In genomic region chr16:85979605-85980004, GRCh38 we compare ENCODE assay signal across 19 cellular contexts.
DNase-seq lines count a peak whose midpoint lies in the region; ATAC-seq and TF ChIP-seq lines count a peak whose summit lies in the region.
"Had no signal": no experiment of that assay in that cellular context is flagged by ENCODE, and none has a peak within 500 bp of the region (broad histone marks: within the 10 kb centered on the region; RNA-seq: fewer than 3 reads in every experiment).

No MANE protein-coding gene starts in this region.

- TF ChIP-seq POLR2A in HCT116 (IDR thresholded peaks at IDR 0.05; ENCODE audit: borderline replicate concordance, extremely low read depth, insufficient read depth, insufficient read length): no peak

- H3K9me3 Mint-ChIP-seq in stimulated activated naive CD8-positive, alpha-beta T cell treated with anti-CD3 and anti-CD28 coated beads, Interleukin-15, amount 100 ng/mL, for 72 hours: no peaks in the 10 kb centered on the region
- H3K9me3 Mint-ChIP-seq in T-cell: no peaks in the 10 kb centered on the region

- no peak for TF ChIP-seq CTCF in HCT116 (IDR thresholded peaks at IDR 0.05 in 2 of 3, conservative IDR thresholded peaks at IDR 0.05 in 1 of 3; ENCODE audit: borderline replicate concordance in 1 of 3, insufficient read depth in 1 of 3, low read depth in 2 of 3, low read length in 2 of 3)
- TF ChIP-seq CTCF in SU-DHL-6 (IDR thresholded peaks at IDR 0.05; ENCODE audit: insufficient read depth, low read length, poor library complexity, severe bottlenecking): peak; percentile 13

- CTCF ChIA-PET in HCT116 (lab: Charles Lee): interaction anchor here (0.6 kb wide), 1 partner anchor 160 kb away, joined by 3 read pairs; no protein-coding TSS in a partner anchor
- CTCF ChIA-PET in T-cell (lab: Charles Lee): no interaction called here

- no peaks in the 10 kb centered on the region for H3F3A ChIP-seq in SU-DHL-6 (ENCODE audit: insufficient read depth)

- DNase-seq in stimulated activated naive CD8-positive, alpha-beta T cell treated with anti-CD3 and anti-CD28 coated beads, Interleukin-15, Interleukin-2, amounts not matched to agents 100 U/mL and 50 U/mL, for 24 hours: no peak
- DNase-seq in stimulated activated naive CD8-positive, alpha-beta T cell treated with anti-CD3 and anti-CD28 coated beads, Interleukin-15, amount 100 ng/mL, for 72 hours: no peak
- DNase-seq in HCT116 (ENCODE audit: low read depth, low spot score): no peak
- DNase-seq in MV-4-11 (lab: John Stamatoyannopoulos, UW): no peak
- no peak for DNase-seq in NCI-H1092 (lab: John Stamatoyannopoulos, UW)
- no peak for DNase-seq in T-cell
- DNase-seq: activated CD8-positive, alpha-beta memory T cell treated with anti-CD3 and anti-CD28 coated beads, Interleukin-2, amount 50 U/mL, for 4 hours; activated naive CD4-positive, alpha-beta T cell treated with Interleukin-2 at 50 U/mL for 16 hours; C1 segment of cervical spinal cord; DND-41; mammary epithelial cell; NCI-H2107; SHP77 had no signal

- H3K4me2 ChIP-seq in HCT116 (ENCODE audit: low read length) (no peak overlapping the region), SU-DHL-6 (ENCODE audit: low read depth, low read length, poor library complexity, severe bottlenecking) (no peak overlapping the region)

- H3K9me2 ChIP-seq in HCT116 (ENCODE audit: insufficient read depth) (no peaks in the 10 kb centered on the region), SU-DHL-6 (replicated peaks; ENCODE audit: insufficient read depth, low read length) (no peaks in the 10 kb centered on the region)

- peaks cover 62% of the 10 kb centered on the region for H3K27me3 ChIP-seq in HCT116 (ENCODE audit: insufficient read depth, low read length)
- no peaks in the 10 kb centered on the region for H3K27me3 ChIP-seq in SU-DHL-6 (ENCODE audit: low read length)
- H3K27me3 ChIP-seq: tibial nerve had no signal

- H2AFZ ChIP-seq in HCT116 (ENCODE audit: low read depth, low read length, poor library complexity, severe bottlenecking) (no peak overlapping the region), SU-DHL-6 (ENCODE audit: low read depth, low read length, severe bottlenecking) (no peak overlapping the region)

- POLR2A ChIA-PET in HCT116 (lab: Charles Lee) (no interaction called here), T-cell (lab: Charles Lee) (no interaction called here)

- H3K9me3 ChIP-seq in HCT116 (ENCODE audit: control insufficient read depth in 1 of 2, insufficient read depth in 1 of 2, low read depth in 1 of 2, low read length in 2 of 2) (no peaks in the 10 kb centered on the region), SU-DHL-6 (ENCODE audit: insufficient read depth, low read length) (no peaks in the 10 kb centered on the region)
- H3K9me3 ChIP-seq: prostate gland, tibial nerve had no signal

- peaks cover 15% of the 10 kb centered on the region for H3K27me3 Mint-ChIP-seq in stimulated activated naive CD8-positive, alpha-beta T cell treated with anti-CD3 and anti-CD28 coated beads, Interleukin-15, amount 100 ng/mL, for 72 hours
- peaks cover 8 to 10% of the 10 kb centered on the region in 2 donors for H3K27me3 Mint-ChIP-seq in T-cell

- H3K36me3 ChIP-seq in HCT116 (ENCODE audit: control insufficient read depth in 1 of 2, insufficient read depth in 2 of 2, low read length in 2 of 2): no peaks in the 10 kb centered on the region
- H3K36me3 ChIP-seq in SU-DHL-6 (ENCODE audit: low read length): no peaks in the 10 kb centered on the region
- H3K36me3 ChIP-seq: prostate gland, tibial nerve had no signal

- intact Hi-C loops in HCT116 (cut with micrococcal nuclease): no loop called here

- ATAC-seq in stimulated activated naive CD8-positive, alpha-beta T cell treated with anti-CD3 and anti-CD28 coated beads, Interleukin-15, Interleukin-2, amounts not matched to agents 100 U/mL and 50 U/mL, for 24 hours: peak; percentile 24
- no peak for ATAC-seq in stimulated activated naive CD8-positive, alpha-beta T cell treated with anti-CD3 and anti-CD28 coated beads, Interleukin-15, amount 100 ng/mL, for 72 hours
- ATAC-seq in HCT116 (peak; percentile 80), T-cell (replicated peaks in 1 of 4) (no peak)
- ATAC-seq: activated CD4-positive, CD25-positive, alpha-beta regulatory T cell treated with anti-CD3 and anti-CD28 coated beads, Interleukin-2, amount 50 U/mL, for 24 hours had no signal

- H3K27ac ChIP-seq in HCT116 (ENCODE audit: low read depth, low read length) (no peak overlapping the region), SU-DHL-6 (ENCODE audit: low read depth, low read length) (no peak overlapping the region)
- H3K27ac ChIP-seq: prostate gland had no signal

- TF ChIP-seq RAD21 in HCT116 (IDR thresholded peaks at IDR 0.05; ENCODE audit: low read depth): no peak

- H3K36me3 Mint-ChIP-seq in T-cell: no peaks in the 10 kb centered on the region

- no peak overlapping the region for H3K27ac Mint-ChIP-seq in stimulated activated naive CD8-positive, alpha-beta T cell treated with anti-CD3 and anti-CD28 coated beads, Interleukin-15, amount 100 ng/mL, for 72 hours
- H3K27ac Mint-ChIP-seq in T-cell: no peak overlapping the region
- H3K27ac Mint-ChIP-seq: nephron; T-helper 2 cell treated with Interferon-gamma antibody and Interleukin-4, amounts not matched to agents 5 μg/mL and 100 μg/mL, for 36 hours had no signal

- no TSS peak for BruUV-seq in HCT116 (replicated peaks; lab: Mats Ljungman, UMichigan)

- H3K79me2 ChIP-seq in HCT116 (ENCODE audit: insufficient read depth, low read length) (no peaks in the 10 kb centered on the region), SU-DHL-6 (ENCODE audit: insufficient read depth, low read length) (no peaks in the 10 kb centered on the region)

- H3K4me1 Mint-ChIP-seq in stimulated activated naive CD8-positive, alpha-beta T cell treated with anti-CD3 and anti-CD28 coated beads, Interleukin-15, amount 100 ng/mL, for 72 hours: peaks cover 33% of the 10 kb centered on the region
- peaks cover 0 to 6% (median 4%) of the 10 kb centered on the region in 3 donors for H3K4me1 Mint-ChIP-seq in T-cell

- H3K9ac ChIP-seq in HCT116 (ENCODE audit: low read length) (no peak overlapping the region), SU-DHL-6 (ENCODE audit: low read length) (no peak overlapping the region)

- H3K4me3 ChIP-seq in HCT116 (replicated peaks in 1 of 2; ENCODE audit: low read depth in 1 of 2, low read length in 2 of 2) (no peak overlapping the region), SU-DHL-6 (ENCODE audit: insufficient read depth, low read length, poor library complexity, severe bottlenecking) (no peak overlapping the region)
- H3K4me3 ChIP-seq: prostate gland, tibial nerve had no signal

- no peaks in the 10 kb centered on the region for H3K4me1 ChIP-seq in HCT116 (ENCODE audit: control insufficient read depth in 1 of 2, insufficient read depth in 2 of 2, low read length in 2 of 2)
- H3K4me1 ChIP-seq: prostate gland had no signal

- RAD21 ChIA-PET in HCT116 (lab: Charles Lee; ENCODE audit: low non-redundant PET in 1 of 2, low total read pairs in 2 of 2, uncharacterized antibody in 2 of 2, unreplicated experiment in 2 of 2): no interaction called here

- no peak overlapping the region for H3K4me3 Mint-ChIP-seq in stimulated activated naive CD8-positive, alpha-beta T cell treated with anti-CD3 and anti-CD28 coated beads, Interleukin-15, amount 100 ng/mL, for 72 hours
- H3K4me3 Mint-ChIP-seq in T-cell: no peak overlapping the region
- H3K4me3 Mint-ChIP-seq: nephron; T-helper 2 cell treated with Interferon-gamma antibody and Interleukin-4, amounts not matched to agents 5 μg/mL and 100 μg/mL, for 36 hours had no signal

- no peaks in the 10 kb centered on the region for H4K20me1 ChIP-seq in HCT116 (ENCODE audit: insufficient read depth)
- H4K20me1 ChIP-seq in SU-DHL-6 (ENCODE audit: low read depth, low read length): no peaks in the 10 kb centered on the region

TF ChIP-seq in HCT116, 20 proteins besides CTCF, POLR2A, EP300 and RAD21 (continues in another document):
- TF ChIP-seq ZNF274 (IDR thresholded peaks at IDR 0.05; ENCODE audit: low read depth, low read length) (no peak), SRF (IDR thresholded peaks at IDR 0.05; ENCODE audit: low read depth) (no peak), FOSL1 (IDR thresholded peaks at IDR 0.05; ENCODE audit: low read depth) (no peak), CBX3 (IDR thresholded peaks at IDR 0.05; ENCODE audit: low read depth) (no peak), ZFX (IDR thresholded peaks at IDR 0.05) (no peak), EZH2 (IDR thresholded peaks at IDR 0.05) (no peak), TCF7L2 (IDR thresholded peaks at IDR 0.05; ENCODE audit: borderline replicate concordance, extremely low read depth, insufficient read depth, insufficient read length) (no peak), ATF3 (IDR thresholded peaks at IDR 0.05) (no peak), EZH2phosphoT487 (IDR thresholded peaks at IDR 0.05; ENCODE audit: borderline replicate concordance) (no peak), POLR2AphosphoS5 (IDR thresholded peaks at IDR 0.05; ENCODE audit: low read depth, low read length) (no peak), CEBPB (IDR thresholded peaks at IDR 0.05; ENCODE audit: low read depth) (no peak), YY1 (IDR thresholded peaks at IDR 0.05; ENCODE audit: extremely low read depth, insufficient replicate concordance, low read depth, low read length) (no peak), SIN3A (IDR thresholded peaks at IDR 0.05; ENCODE audit: low read depth) (no peak), JUND (IDR thresholded peaks at IDR 0.05) (no peak)

Comparison
In these comparisons a context has a peak if more than half of its experiments do, and no peak if none do; other contexts are left out.
1. ATAC-seq: peak in stimulated activated naive CD8-positive, alpha-beta T cell treated with anti-CD3 and anti-CD28 coated beads, Interleukin-15, Interleukin-2, amounts not matched to agents 100 U/mL and 50 U/mL, for 24 hours (single experiment) and HCT116 (single experiment); none in stimulated activated naive CD8-positive, alpha-beta T cell treated with anti-CD3 and anti-CD28 coated beads, Interleukin-15, amount 100 ng/mL, for 72 hours (single experiment) and T-cell (0 of 4).